In the genomic region with DNA sequence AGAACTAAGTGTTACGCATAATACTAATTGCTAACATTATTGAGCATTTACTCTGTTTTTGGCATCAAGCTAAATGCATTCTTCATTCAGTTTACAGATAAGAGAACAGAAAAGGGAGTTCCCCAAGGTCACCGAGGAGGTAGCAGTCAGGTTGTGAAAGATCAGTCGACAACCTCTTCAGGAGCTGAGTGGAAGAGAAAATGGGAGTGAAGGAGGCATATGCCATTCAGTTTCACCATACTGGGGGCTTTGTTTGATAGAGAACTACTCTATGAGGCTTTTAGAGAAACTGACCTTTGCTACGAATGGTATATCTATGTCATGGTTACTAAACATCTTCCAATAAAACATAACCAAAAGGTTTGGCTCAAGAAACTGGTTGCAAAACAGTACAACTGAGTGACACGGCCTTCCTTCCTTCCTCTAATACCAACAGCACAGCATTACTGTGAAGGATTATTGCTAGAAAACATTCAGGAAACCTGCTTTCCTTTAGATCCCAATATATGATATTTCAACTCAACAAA, we compare ENCODE assay signal across 9 cellular contexts.
DNase-seq lines count a peak whose midpoint lies in the region; ATAC-seq and TF ChIP-seq lines count a peak whose summit lies in the region.
"Had no signal": no experiment of that assay in that cellular context is flagged by ENCODE, and none has a peak within 500 bp of the region (broad histone marks: within the 10 kb centered on the region; RNA-seq: fewer than 3 reads in every experiment).

No MANE protein-coding gene starts in this region.

- no peaks in the 10 kb centered on the region for H3K27me3 Mint-ChIP-seq in activated CD8-positive, alpha-beta T cell treated with anti-CD3 and anti-CD28 coated beads for 36 hours
- no peaks in the 10 kb centered on the region for H3K27me3 Mint-ChIP-seq in activated CD8-positive, alpha-beta T cell treated with anti-CD3 and anti-CD28 coated beads, Interleukin-2, amount 10 ng/mL, durations not matched to agents 7 days and 5 days (ENCODE audit: low read depth)

- no peaks in the 10 kb centered on the region for H3K27me3 ChIP-seq in colonic mucosa
- no peaks in the 10 kb centered on the region for H3K27me3 ChIP-seq in lung (ENCODE audit: control insufficient read depth, insufficient read depth)
- no peaks in the 10 kb centered on the region for H3K27me3 ChIP-seq in thyroid gland
- no peaks in the 10 kb centered on the region for H3K27me3 ChIP-seq in testis
- H3K27me3 ChIP-seq in effector memory CD4-positive, alpha-beta T cell (replicated peaks; ENCODE audit: control insufficient read depth, insufficient read depth, low read length, poor library complexity, severe bottlenecking), result no peaks in the 10 kb centered on the region

- H3K4me3 Mint-ChIP-seq in activated CD8-positive, alpha-beta T cell treated with anti-CD3 and anti-CD28 coated beads for 36 hours, result no peak overlapping the region
- H3K4me3 Mint-ChIP-seq in activated CD8-positive, alpha-beta T cell treated with anti-CD3 and anti-CD28 coated beads, Interleukin-2, amount 10 ng/mL, durations not matched to agents 7 days and 5 days, result no peak overlapping the region

- TF ChIP-seq POLR2A in thyroid gland (IDR thresholded peaks at IDR 0.05) (no peak), testis (IDR thresholded peaks at IDR 0.05) (no peak)

- H3K4me3 ChIP-seq in colonic mucosa (no peak overlapping the region), lung (no peak overlapping the region), thyroid gland (replicated peaks in 1 of 3) (no peak overlapping the region), testis (no peak overlapping the region)
- no peak overlapping the region for H3K4me3 ChIP-seq in effector memory CD4-positive, alpha-beta T cell (ENCODE audit: insufficient read depth, low read depth, low read length, poor library complexity, severe bottlenecking)

- no peaks in the 10 kb centered on the region for H3K36me3 Mint-ChIP-seq in activated CD8-positive, alpha-beta T cell treated with anti-CD3 and anti-CD28 coated beads for 36 hours (ENCODE audit: low read depth)
- peaks cover 19% of the 10 kb centered on the region for H3K36me3 Mint-ChIP-seq in activated CD8-positive, alpha-beta T cell treated with anti-CD3 and anti-CD28 coated beads, Interleukin-2, amount 10 ng/mL, durations not matched to agents 7 days and 5 days (ENCODE audit: low read depth)

- DNase-seq in activated CD8-positive, alpha-beta T cell treated with anti-CD3 and anti-CD28 coated beads for 36 hours, result no peak
- DNase-seq in activated CD8-positive, alpha-beta T cell treated with anti-CD3 and anti-CD28 coated beads, Interleukin-2, amount 10 ng/mL, durations not matched to agents 7 days and 5 days, result no peak
- DNase-seq in colonic mucosa, result no peak
- no peak for DNase-seq in lung (ENCODE audit: low spot score)
- no peak for DNase-seq in thyroid gland
- DNase-seq in testis, result no peak
- DNase-seq in stimulated activated CD4-positive, alpha-beta T cell treated with anti-CD3 and anti-CD28 coated beads, Interleukin-2, amount 100 ng/mL, for 48 hours, result no peak
- DNase-seq in effector memory CD4-positive, alpha-beta T cell, result no peak
- DNase-seq: NCI-H2171 treated with DMSO at 0.1 percent for 48 hours had no signal

- H3K27ac Mint-ChIP-seq in activated CD8-positive, alpha-beta T cell treated with anti-CD3 and anti-CD28 coated beads for 36 hours, result peak overlapping the region; percentile 20
- H3K27ac Mint-ChIP-seq in activated CD8-positive, alpha-beta T cell treated with anti-CD3 and anti-CD28 coated beads, Interleukin-2, amount 10 ng/mL, durations not matched to agents 7 days and 5 days, result no peak overlapping the region

- no peak for TF ChIP-seq CTCF in activated CD8-positive, alpha-beta T cell treated with anti-CD3 and anti-CD28 coated beads for 36 hours (IDR thresholded peaks at IDR 0.05)
- no peak for TF ChIP-seq CTCF in colonic mucosa (IDR thresholded peaks at IDR 0.05)
- no peak for TF ChIP-seq CTCF in lung (IDR thresholded peaks at IDR 0.05; ENCODE audit: control extremely low read depth, extremely low read depth)
- TF ChIP-seq CTCF in thyroid gland (IDR thresholded peaks at IDR 0.05), result no peak
- no peak for TF ChIP-seq CTCF in testis (IDR thresholded peaks at IDR 0.05)

- no peaks in the 10 kb centered on the region for H3K9me3 Mint-ChIP-seq in activated CD8-positive, alpha-beta T cell treated with anti-CD3 and anti-CD28 coated beads for 36 hours
- H3K9me3 Mint-ChIP-seq in activated CD8-positive, alpha-beta T cell treated with anti-CD3 and anti-CD28 coated beads, Interleukin-2, amount 10 ng/mL, durations not matched to agents 7 days and 5 days (ENCODE audit: insufficient read depth), result no peaks in the 10 kb centered on the region

- 15 to 17% methylated on average over 5 of the region's 5 CpGs for WGBS in lung, 2 donors
- 37 to 49% methylated on average over 5 of the region's 5 CpGs for WGBS in thyroid gland, 2 donors
- WGBS in testis, 2 donors, result 39 to 42% methylated on average over 5 of the region's 5 CpGs

- ATAC-seq in activated CD8-positive, alpha-beta T cell treated with anti-CD3 and anti-CD28 coated beads for 36 hours, result peak; percentile 56
- no peak for ATAC-seq in activated CD8-positive, alpha-beta T cell treated with anti-CD3 and anti-CD28 coated beads, Interleukin-2, amount 10 ng/mL, durations not matched to agents 7 days and 5 days
- ATAC-seq in lung (ENCODE audit: insufficient read depth, low FRiP score), result peak; percentile 62

- CTCF ChIA-PET in activated CD8-positive, alpha-beta T cell treated with anti-CD3 and anti-CD28 coated beads for 36 hours (lab: Charles Lee), result interaction anchor here (1.5 to 2.7 kb wide), 3 partner anchors 9 to 28 kb away, joined by 4 to 8 read pairs (median 6); no protein-coding TSS in a partner anchor
- CTCF ChIA-PET in activated CD8-positive, alpha-beta T cell treated with anti-CD3 and anti-CD28 coated beads, Interleukin-2, amount 10 ng/mL, durations not matched to agents 7 days and 5 days (lab: Charles Lee), result interaction anchor here (2.2 kb wide), 1 partner anchor 28 kb away, joined by 5 read pairs; no protein-coding TSS in a partner anchor

- H3K4me1 Mint-ChIP-seq in activated CD8-positive, alpha-beta T cell treated with anti-CD3 and anti-CD28 coated beads for 36 hours (ENCODE audit: low read depth), result peaks cover 78% of the 10 kb centered on the region
- peaks cover 48% of the 10 kb centered on the region for H3K4me1 Mint-ChIP-seq in activated CD8-positive, alpha-beta T cell treated with anti-CD3 and anti-CD28 coated beads, Interleukin-2, amount 10 ng/mL, durations not matched to agents 7 days and 5 days (ENCODE audit: low read depth)

- H3K9ac ChIP-seq in colonic mucosa (ENCODE audit: low read depth in 2 of 2, low read length in 2 of 2), result no peak overlapping the region

- POLR2A ChIA-PET in activated CD8-positive, alpha-beta T cell treated with anti-CD3 and anti-CD28 coated beads for 36 hours (lab: Charles Lee), result no interaction called here
- POLR2A ChIA-PET in activated CD8-positive, alpha-beta T cell treated with anti-CD3 and anti-CD28 coated beads, Interleukin-2, amount 10 ng/mL, durations not matched to agents 7 days and 5 days (lab: Charles Lee), result no interaction called here

- no peaks in the 10 kb centered on the region for H3K36me3 ChIP-seq in colonic mucosa
- no peaks in the 10 kb centered on the region for H3K36me3 ChIP-seq in lung (ENCODE audit: control insufficient read depth in 2 of 2, insufficient read depth in 2 of 2, low read length in 2 of 2)
- no peaks in the 10 kb centered on the region for H3K36me3 ChIP-seq in thyroid gland
- no peaks in the 10 kb centered on the region for H3K36me3 ChIP-seq in testis (ENCODE audit: low read depth, missing control alignments)
- H3K36me3 ChIP-seq in effector memory CD4-positive, alpha-beta T cell (ENCODE audit: control insufficient read depth, insufficient read depth, low read length), result no peaks in the 10 kb centered on the region

- H3K27ac ChIP-seq in colonic mucosa, result peak overlapping the region; percentile 32
- H3K27ac ChIP-seq in lung (ENCODE audit: low read depth in 1 of 2, low read length in 1 of 2), result peak overlapping the region; percentile 73 to 75
- peak overlapping the region in 2 of 3 donors; percentile 25 to 73 for H3K27ac ChIP-seq in thyroid gland
- peak overlapping the region in 1 of 2 donors; percentile 65 for H3K27ac ChIP-seq in testis
- no peak overlapping the region for H3K27ac ChIP-seq in effector memory CD4-positive, alpha-beta T cell (ENCODE audit: insufficient read depth, low read length, poor library complexity, severe bottlenecking)

- no peaks in the 10 kb centered on the region for H3K4me1 ChIP-seq in colonic mucosa
- H3K4me1 ChIP-seq in lung (ENCODE audit: control insufficient read depth in 2 of 2, insufficient read depth in 2 of 2, low read length in 2 of 2), result peaks cover 16 to 48% of the 10 kb centered on the region in 2 donors
- peaks cover 16 to 53% of the 10 kb centered on the region in 2 donors for H3K4me1 ChIP-seq in thyroid gland
- H3K4me1 ChIP-seq in testis, result peaks cover 39% of the 10 kb centered on the region
- peaks cover 22% of the 10 kb centered on the region for H3K4me1 ChIP-seq in effector memory CD4-positive, alpha-beta T cell (ENCODE audit: control insufficient read depth, insufficient read depth, low read length, poor library complexity, severe bottlenecking)

- intact Hi-C loops in activated CD8-positive, alpha-beta T cell treated with anti-CD3 and anti-CD28 coated beads for 36 hours (cut with micrococcal nuclease), result no loop called here
- intact Hi-C loops in colonic mucosa (cut with DNase I), result no loop called here
- intact Hi-C loops in thyroid gland (cut with DNase I), result no loop called here
- intact Hi-C loops in testis (cut with DNase I; ENCODE audit: low total_unique reads), result no loop called here

- H3K9me3 ChIP-seq in colonic mucosa (no peaks in the 10 kb centered on the region), lung (ENCODE audit: control insufficient read depth in 2 of 2, insufficient read depth in 1 of 2, low read length in 1 of 2) (no peaks in the 10 kb centered on the region), thyroid gland (no peaks in the 10 kb centered on the region), testis (no peaks in the 10 kb centered on the region)
- H3K9me3 ChIP-seq in effector memory CD4-positive, alpha-beta T cell (ENCODE audit: control insufficient read depth, low read length), result no peaks in the 10 kb centered on the region
